Comparison of ENCODE assay signal across 8 cellular contexts in genomic region chr12:108561852-108562347, GRCh38. TPM values are rescaled to one million over a fixed set of nuclear protein-coding genes. Genes with fewer than 3 reads are reported as not detected.
A peak's percentile ranks its signal among the peaks of the same experiment; 100 is the strongest.
DNase-seq lines count a peak whose midpoint lies in the region; ATAC-seq and TF ChIP-seq lines count a peak whose summit lies in the region.

No MANE protein-coding gene starts in this region.

- 1 to 2% methylated on average over 10 to 20 of the region's 20 CpGs for WGBS in body of pancreas, 2 donors

- peaks cover 3% of the 10 kb centered on the region for H3K36me3 Mint-ChIP-seq in IgD-negative memory B cell
- H3K36me3 Mint-ChIP-seq in memory B cell = peaks cover 8% of the 10 kb centered on the region

- no peaks in the 10 kb centered on the region for H3K9me3 ChIP-seq in body of pancreas
- H3K9me3 ChIP-seq in uterus = no peaks in the 10 kb centered on the region

- H3K27ac ChIP-seq in body of pancreas (peak overlapping the region; percentile 83 to 93 (median 88)), uterus (peak overlapping the region; percentile 88 to 96)

- H3K9me3 Mint-ChIP-seq in IgD-negative memory B cell (no peaks in the 10 kb centered on the region), memory B cell (no peaks in the 10 kb centered on the region)

- TF ChIP-seq POLR2A in body of pancreas (IDR thresholded peaks at IDR 0.05) = no peak
- TF ChIP-seq POLR2A in uterus (IDR thresholded peaks at IDR 0.05) = no peak

- H3K27ac Mint-ChIP-seq in IgD-negative memory B cell (peak overlapping the region; percentile 97 to 99 (median 99)), memory B cell (peak overlapping the region; percentile 100)

- H3K4me1 Mint-ChIP-seq in IgD-negative memory B cell (peaks cover 23 to 41% (median 33%) of the 10 kb centered on the region in 3 donors), memory B cell (peaks cover 33% of the 10 kb centered on the region)

- H3K4me3 ChIP-seq in body of pancreas (peak overlapping the region in 1 of 2 donors; percentile 85), uterus (peak overlapping the region; percentile 67 to 91)

- peak; percentile 0 for ATAC-seq in body of pancreas
- peak; percentile 0 for ATAC-seq in memory B cell (ENCODE audit: low read depth)
- no peak for ATAC-seq in HG02623 (IDR thresholded peaks at IDR 0.05; ENCODE audit: unreplicated experiment)
- ATAC-seq in HG03095 (IDR thresholded peaks at IDR 0.05; ENCODE audit: unreplicated experiment) = no peak

- DNase-seq in DMS53 treated with DMSO at 0.1 percent for 48 hours (lab: John Stamatoyannopoulos, UW; ENCODE audit: unreplicated experiment) (peak; percentile 86), body of pancreas (no peak), memory B cell (ENCODE audit: low spot score in 2 of 2) (no peak), uterus (no peak), mesenteric fat pad (ENCODE audit: low spot score) (no peak)

- peaks cover 54% of the 10 kb centered on the region for H3K4me1 ChIP-seq in body of pancreas
- H3K4me1 ChIP-seq in uterus = peaks cover 0 to 14% of the 10 kb centered on the region in 2 donors

- no peaks in the 10 kb centered on the region for H3K27me3 ChIP-seq in body of pancreas
- H3K27me3 ChIP-seq in uterus = no peaks in the 10 kb centered on the region

- intact Hi-C loops in body of pancreas (cut with DNase I) = no loop called here
- intact Hi-C loops in uterus (cut with DNase I; ENCODE audit: low total_unique reads) = loop anchor here (5.0 to 10.0 kb wide), 2 partner anchors 55 to 533 kb away; partner anchors contain the start of genes ALKBH2 and UNG

- no peaks in the 10 kb centered on the region for H3K36me3 ChIP-seq in body of pancreas (replicated peaks in 1 of 2; ENCODE audit: insufficient read depth in 1 of 2, low read depth in 2 of 2)
- H3K36me3 ChIP-seq in uterus = no peaks in the 10 kb centered on the region

- TF ChIP-seq CTCF in body of pancreas (IDR thresholded peaks at IDR 0.05) (no peak), uterus (IDR thresholded peaks at IDR 0.05) (no peak)

- H3K27me3 Mint-ChIP-seq in IgD-negative memory B cell = no peaks in the 10 kb centered on the region
- H3K27me3 Mint-ChIP-seq in memory B cell = no peaks in the 10 kb centered on the region

- peak overlapping the region; percentile 97 to 100 (median 100) for H3K4me3 Mint-ChIP-seq in IgD-negative memory B cell
- peak overlapping the region; percentile 100 for H3K4me3 Mint-ChIP-seq in memory B cell

RNA-seq across cellular contexts. Expression of gene ISCU, which starts 0.5 kb away (rescaled TPM):
- 488 TPM for polyA plus RNA-seq in IgD-negative memory B cell
- total RNA-seq in body of pancreas (100 to 1,000 TPM in 1 of 2 donors, 10 to 100 TPM in 1; 82.7 to 160 TPM), uterus (100 to 1,000 TPM in 3 of 4 donors, 10 to 100 TPM in 1; 81.3 to 226 (median 161) TPM), mesenteric fat pad (156 TPM)

RNA-seq across cellular contexts. Expression of gene SART3, which starts 0.9 kb away (rescaled TPM):
- 51.9 TPM for polyA plus RNA-seq in IgD-negative memory B cell
- total RNA-seq in body of pancreas (10 to 100 TPM; 20.2 to 38.6 TPM), uterus (10 to 100 TPM; 16.2 to 86.1 (median 55.7) TPM), mesenteric fat pad (43.5 TPM)

RNA-seq across cellular contexts. Expression of gene TMEM119, which starts 36.0 kb away (rescaled TPM):
- 0.33 TPM for polyA plus RNA-seq in IgD-negative memory B cell
- total RNA-seq in body of pancreas (1 to 10 TPM; 5.9 to 6.5 TPM), uterus (100 to 1,000 TPM in 1 of 4 donors, 10 to 100 TPM in 2, 1 to 10 TPM in 1; 9.1 to 102 (median 12.4) TPM), mesenteric fat pad (13.0 TPM)

RNA-seq across cellular contexts. Expression of gene FICD, which starts 46.8 kb away (rescaled TPM):
- polyA plus RNA-seq in IgD-negative memory B cell = 3.5 TPM
- total RNA-seq in body of pancreas (10 to 100 TPM; 10.9 to 11.9 TPM), uterus (10 to 100 TPM in 1 of 4 donors, 1 to 10 TPM in 3; 3.5 to 11.5 (median 4.3) TPM), mesenteric fat pad (14.1 TPM)

Comparison
In these comparisons a context has a peak if more than half of its experiments do, and no peak if none do; other contexts are left out.
1. ATAC-seq: peak in body of pancreas (single experiment) and memory B cell (single experiment); none in HG02623 (single experiment) and HG03095 (single experiment).